ENCODE assay signal across 23 cellular contexts in the genomic region with DNA sequence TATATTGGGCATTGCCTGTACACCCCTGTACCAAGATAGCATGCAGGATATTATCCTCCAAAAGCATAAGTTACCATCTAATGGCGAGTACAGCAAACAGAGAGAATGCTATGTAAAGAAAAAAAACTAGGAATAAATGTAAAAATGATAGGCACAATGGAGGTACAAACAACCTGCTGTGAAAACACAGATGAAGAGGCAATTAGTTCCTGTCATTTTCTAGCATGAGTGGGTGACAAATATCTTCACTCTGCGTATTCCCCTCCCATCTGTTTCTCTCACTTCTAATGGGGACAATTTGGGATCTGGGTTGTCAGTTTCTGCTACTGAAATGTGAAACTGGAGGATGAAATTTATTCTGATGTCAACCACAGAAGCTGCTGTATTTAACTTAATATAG. TPM values are rescaled to one million over a fixed set of nuclear protein-coding genes. Genes with fewer than 3 reads are reported as not detected.
DNase-seq lines count a peak whose midpoint lies in the region; ATAC-seq, FAIRE-seq and TF ChIP-seq lines count a peak whose summit lies in the region.
"Had no signal": no experiment of that assay in that cellular context is flagged by ENCODE, and none has a peak within 500 bp of the region (broad histone marks: within the 10 kb centered on the region; RNA-seq: fewer than 3 reads in every experiment).

No MANE protein-coding gene starts in this region.

- BruUV-seq in GM12878 (replicated peaks; lab: Mats Ljungman, UMichigan): no TSS peak

- H3K9ac ChIP-seq in GM12878 (ENCODE audit: control insufficient read depth, insufficient read depth, low read length): no peak overlapping the region
- H3K9ac ChIP-seq: SK-N-SH had no signal

- no peak for TF ChIP-seq EP300 in GM12878 (IDR thresholded peaks at IDR 0.05; ENCODE audit: borderline replicate concordance in 1 of 2, control insufficient read depth in 1 of 2, low read depth in 2 of 2, low read length in 2 of 2)

- no peak for TF ChIP-seq POLR2A in GM12878 (IDR thresholded peaks at IDR 0.05; ENCODE audit: low read depth, low read length)
- no peak for TF ChIP-seq POLR2A in prostate gland (IDR thresholded peaks at IDR 0.05)

- SMC1A ChIA-PET in GM12878 (lab: Charles Lee; ENCODE audit: uncharacterized antibody, unreplicated experiment): interaction anchor here (1.0 kb wide), 1 partner anchor 10 kb away, joined by 3 read pairs; no protein-coding TSS in a partner anchor

- no peaks in the 10 kb centered on the region for H4K20me1 ChIP-seq in GM12878 (ENCODE audit: control insufficient read depth, insufficient read depth)

- POLR2A ChIA-PET in GM12878 (lab: Charles Lee): no interaction called here

- H3K27me3 ChIP-seq in GM12878 (replicated peaks in 1 of 2; ENCODE audit: control insufficient read depth in 2 of 2, insufficient read depth in 2 of 2, low read length in 1 of 2) (no peaks in the 10 kb centered on the region; a peak in 1 of 4 replicates), prostate gland (replicated peaks; ENCODE audit: insufficient read depth) (no peaks in the 10 kb centered on the region)

- no peak for FAIRE-seq in GM12878 (lab: Jason Lieb, UNC)
- FAIRE-seq: GM18507, H1 had no signal

- ATAC-seq in GM12878: peak; percentile 31
- ATAC-seq in SK-N-SH treated with all-trans-retinoic acid at 6 μM for 48 hours: no peak
- ATAC-seq: HCT116 had no signal

- H3K9me3 ChIP-seq in GM12878 (replicated peaks; ENCODE audit: control insufficient read depth, insufficient read depth, low read length) (no peaks in the 10 kb centered on the region), prostate gland (no peaks in the 10 kb centered on the region)
- H3K9me3 ChIP-seq: SK-N-SH had no signal

- H3K4me3 ChIP-seq in GM12878 (no peak overlapping the region), prostate gland (no peak overlapping the region)

- CTCF ChIA-PET in GM12878 (lab: Yijun Ruan, JAX): no interaction called here

- RAD21 ChIA-PET in GM12878 (lab: Charles Lee; ENCODE audit: unreplicated experiment): no interaction called here

- no peak overlapping the region for H3K4me2 ChIP-seq in GM12878 (ENCODE audit: control insufficient read depth, insufficient read depth)
- H3K4me2 ChIP-seq: SK-N-SH had no signal

- TF ChIP-seq RAD21 in GM12878 (IDR thresholded peaks at IDR 0.05; ENCODE audit: insufficient read depth, low read depth, low read length): no peak

- H3K4me1 ChIP-seq in GM12878 (ENCODE audit: control insufficient read depth, insufficient read depth, low read length) (no peaks in the 10 kb centered on the region), prostate gland (replicated peaks) (no peaks in the 10 kb centered on the region)

- no peak for TF ChIP-seq CTCF in GM12878 (IDR thresholded peaks at IDR 0.05 in 2 of 3, conservative IDR thresholded peaks at IDR 0.05 in 1 of 3; ENCODE audit: control insufficient read depth in 2 of 3, extremely low read depth in 1 of 3, insufficient read depth in 1 of 3, low read depth in 3 of 3, low read length in 3 of 3)
- no peak for TF ChIP-seq CTCF in prostate gland (IDR thresholded peaks at IDR 0.05)

- no peak overlapping the region for H3K27ac ChIP-seq in GM12878 (ENCODE audit: control insufficient read depth, insufficient read depth)
- no peak overlapping the region for H3K27ac ChIP-seq in prostate gland
- H3K27ac ChIP-seq: C4-2B, RWPE1 had no signal

- peak; percentile 57 for DNase-seq in NCI-H2107 treated with DMSO at 0.1 percent for 48 hours (lab: John Stamatoyannopoulos, UW; ENCODE audit: unreplicated experiment)
- DNase-seq in NCI-H2107 (lab: John Stamatoyannopoulos, UW): no peak
- peak; percentile 38 for DNase-seq in NCI-H146 (lab: John Stamatoyannopoulos, UW)
- peak; percentile 24 for DNase-seq in NCI-H2227 (lab: John Stamatoyannopoulos, UW; ENCODE audit: unreplicated experiment)
- no peak for DNase-seq in GM12878 (ENCODE audit: low read depth, low spot score)
- no peak for DNase-seq in prostate gland (ENCODE audit: low spot score)
- DNase-seq in GM19238 (ENCODE audit: insufficient read length, low spot score): no peak
- DNase-seq: 8988T; AML-193; Calu3; CD8-positive, alpha-beta memory T cell; DMS153; Kasumi-1; NCI-H1436 treated with DMSO at 0.1 percent for 48 hours; SIG-M5; SK-N-SH had no signal

- in situ Hi-C loops in GM12878 (cut with MboI): no loop called here

- intact Hi-C loops in GM12878 (cut with micrococcal nuclease; ENCODE audit: unreplicated experiment) (no loop called here), prostate gland (cut with DNase I) (no loop called here)

- H3K36me3 ChIP-seq in GM12878 (ENCODE audit: control insufficient read depth in 2 of 2, insufficient read depth in 2 of 2, low read length in 1 of 2) (no peaks in the 10 kb centered on the region), prostate gland (no peaks in the 10 kb centered on the region)

- no peaks in the 10 kb centered on the region for H3K79me2 ChIP-seq in GM12878 (ENCODE audit: control insufficient read depth, insufficient read depth, low read length)

- WGBS in GM12878 (ENCODE audit: insufficient coverage, insufficient replicate concordance, low lambda C conversion rate, missing lambda C conversion rate): 21% methylated on average over 2 of the region's 2 CpGs
- 97% methylated on average over 2 of the region's 2 CpGs for WGBS in prostate gland

- no peak overlapping the region for H2AFZ ChIP-seq in GM12878 (ENCODE audit: control insufficient read depth, low read depth, low read length)

TF ChIP-seq in GM12878, 131 proteins besides CTCF, POLR2A, EP300 and RAD21 (continues in another document):
- TF ChIP-seq ATF7 (IDR thresholded peaks at IDR 0.05; ENCODE audit: low read depth) (no peak), EGR1 (IDR thresholded peaks at IDR 0.05; ENCODE audit: borderline replicate concordance in 1 of 2, low read depth in 2 of 2, low read length in 2 of 2) (no peak), MTA2 (IDR thresholded peaks at IDR 0.05; ENCODE audit: low read depth) (no peak)

TF ChIP-seq in SK-N-SH treated with all-trans-retinoic acid at 6 μM for 48 hours, 23 proteins besides CTCF, POLR2A, EP300 and RAD21:
- TF ChIP-seq TSHZ2 (CRISPR knock-in tag; IDR thresholded peaks at IDR 0.05): no peak
- TF ChIP-seq ZFP3 (CRISPR knock-in tag; IDR thresholded peaks at IDR 0.05): no peak

RNA-seq across cellular contexts. Expression of gene PTPRK, which starts 11.7 kb away (rescaled TPM):
- total RNA-seq in GM12878 (2013; cell fraction: nucleolus; rRNA removed): 4.9 and 5.0 TPM in 2 replicates
- total RNA-seq in GM12878 (2014; rRNA removed) (0.44 and 0.62 TPM in 2 replicates), GM12878 (2014; rRNA removed; fragmentation: Illumina TruSeq; extraction: Trizol) (1.0 and 1.4 TPM in 2 replicates), GM12878 (2021) (0.85 and 1.0 TPM in 2 replicates), prostate gland (10 to 100 TPM; 32.0 to 64.6 TPM)
- 0.12 TPM for polyA plus RNA-seq in GM12878 (2011; ENCODE audit: low read depth)
- polyA plus RNA-seq in GM12878 (2011; rRNA removed) (1.4 and 1.9 TPM in 2 replicates), GM12878 (2014; fragmentation: Illumina TruSeq; extraction: Trizol) (0.54 and 1.5 TPM in 2 replicates), GM12878 (2014; fragmentation: Nextera tagmentation; extraction: Ambion mirVana) (under 1 TPM; 0.24 to 0.40 TPM), GM12878 (2014; rRNA removed) (0.56 and 0.95 TPM in 2 replicates), GM12878 (2016; fragmentation: Nextera tagmentation; extraction: Ambion mirVana) (under 1 TPM; 0.23 to 0.50 TPM)
- polyA plus RNA-seq in GM12878 (2011; cell fraction: cytosol; rRNA removed): 1.7 and 1.9 TPM in 2 replicates
- 1.7 and 2.1 TPM in 2 replicates for polyA plus RNA-seq in GM12878 (2011; cell fraction: nucleus; rRNA removed)
- 0.13 and 0.28 TPM in 2 replicates for polyA plus RNA-seq in GM12878 (2012)
- polyA minus RNA-seq in GM12878 (2011; rRNA and poly(A)+ RNA removed): 6.4 and 6.9 TPM in 2 replicates
- 1.4 and 3.5 TPM in 2 replicates for polyA minus RNA-seq in GM12878 (2011; cell fraction: cytosol; rRNA and poly(A)+ RNA removed)
- polyA minus RNA-seq in GM12878 (2011; cell fraction: nucleus; rRNA and poly(A)+ RNA removed): 11.1 and 15.6 TPM in 2 replicates
- total RNA-seq: G401 had no signal

Comparison
In these comparisons a context has a peak if more than half of its experiments do, and no peak if none do; other contexts are left out.
1. DNase-seq: peak in NCI-H2107 treated with DMSO at 0.1 percent for 48 hours (single experiment), NCI-H146 (single experiment) and NCI-H2227 (single experiment); none in NCI-H2107 (single experiment), GM12878 (single experiment), prostate gland (single experiment) and GM19238 (single experiment).
2. RNA of gene PTPRK, which starts 11.7 kb away (total RNA-seq): 32.0 to 64.6 TPM in prostate gland; 0.44 to 5.0 TPM in GM12878; every median in the first group is over 4 times any median in the second.